Comparison of ENCODE assay signal across 8 cellular contexts in genomic region chr10:71396084-71396713, GRCh38. TPM values are rescaled to one million over a fixed set of nuclear protein-coding genes. Genes with fewer than 3 reads are reported as not detected.
DNase-seq lines count a peak whose midpoint lies in the region; ATAC-seq and TF ChIP-seq lines count a peak whose summit lies in the region.

No MANE protein-coding gene starts in this region.

- TF ChIP-seq CTCF in BE2C (IDR thresholded peaks at IDR 0.05; ENCODE audit: low read depth, low read length) (peak; percentile 66), HL-60 (IDR thresholded peaks at IDR 0.05; ENCODE audit: insufficient read depth, low read length) (no peak), coronary artery (IDR thresholded peaks at IDR 0.05) (peak; percentile 44), lower lobe of right lung (IDR thresholded peaks at IDR 0.05) (peak; percentile 34), thoracic aorta (IDR thresholded peaks at IDR 0.05) (peak; percentile 32)

- ATAC-seq in lower lobe of right lung (peak; percentile 62 to 74), thoracic aorta (ENCODE audit: insufficient number of reproducible peaks, low FRiP score, low read depth) (no peak)

- H3K36me3 ChIP-seq in BE2C = no peaks in the 10 kb centered on the region
- H3K36me3 ChIP-seq in SJCRH30 = no peaks in the 10 kb centered on the region
- no peaks in the 10 kb centered on the region for H3K36me3 ChIP-seq in lower lobe of right lung
- H3K36me3 ChIP-seq in thoracic aorta = no peaks in the 10 kb centered on the region

- intact Hi-C loops in lower lobe of right lung (cut with DNase I) = no loop called here

- H3K4me1 ChIP-seq in BE2C = no peaks in the 10 kb centered on the region
- no peaks in the 10 kb centered on the region for H3K4me1 ChIP-seq in SJCRH30
- peaks cover 10% of the 10 kb centered on the region for H3K4me1 ChIP-seq in lower lobe of right lung
- peaks cover 10 to 17% of the 10 kb centered on the region in 2 donors for H3K4me1 ChIP-seq in thoracic aorta (ENCODE audit: control insufficient read depth in 1 of 2, low read depth in 2 of 2)

- H3K9me3 ChIP-seq in BE2C (no peaks in the 10 kb centered on the region), SJCRH30 (replicated peaks) (no peaks in the 10 kb centered on the region), lower lobe of right lung (no peaks in the 10 kb centered on the region), thoracic aorta (no peaks in the 10 kb centered on the region)

- H3K27me3 ChIP-seq in BE2C (peaks cover 26% of the 10 kb centered on the region), HL-60 (ENCODE audit: insufficient read depth, poor library complexity, severe bottlenecking) (peaks cover 35% of the 10 kb centered on the region), SJCRH30 (0 out of 2 replicates have a peak, but pooled peaks cover 3% of the 10 kb centered on the region), lower lobe of right lung (ENCODE audit: low read depth) (peaks cover 53% of the 10 kb centered on the region), thoracic aorta (replicated peaks; ENCODE audit: insufficient read depth) (no peaks in the 10 kb centered on the region)

- H3K4me3 ChIP-seq in BE2C (ENCODE audit: low read depth, low read length) = peak overlapping the region; percentile 55
- H3K4me3 ChIP-seq in HL-60 (replicated peaks; ENCODE audit: insufficient read depth, low read length) = peak overlapping the region; percentile 19
- H3K4me3 ChIP-seq in SJCRH30 = peak overlapping the region; percentile 50
- H3K4me3 ChIP-seq in coronary artery = peak overlapping the region; percentile 77
- H3K4me3 ChIP-seq in lower lobe of right lung = peak overlapping the region; percentile 55
- peak overlapping the region; percentile 75 for H3K4me3 ChIP-seq in thoracic aorta

- H3K27ac ChIP-seq in HL-60 (replicated peaks) (no peak overlapping the region), SJCRH30 (no peak overlapping the region), coronary artery (peak overlapping the region in 1 of 2 donors; percentile 37), lower lobe of right lung (no peak overlapping the region), thoracic aorta (no peak overlapping the region)

- DNase-seq in BE2C (peak; percentile 72), HL-60 (ENCODE audit: low read depth in 1 of 2, low spot score in 1 of 2) (no peak), SJCRH30 (peak; percentile 59 to 74), coronary artery (ENCODE audit: low spot score) (peak; percentile 72), lower lobe of right lung (no peak), thoracic aorta (ENCODE audit: low spot score) (no peak), mesenteric fat pad (ENCODE audit: low spot score) (no peak), GM19238 (ENCODE audit: insufficient read length, low spot score) (no peak)

RNA-seq across cellular contexts. Expression of gene CDH23, which starts 0.5 kb away (rescaled TPM):
- 0.28 TPM for polyA plus RNA-seq in BE2C (2012; ENCODE audit: insufficient read depth, insufficient read length, low read depth)
- 0.02 and 0.18 TPM in 2 replicates for total RNA-seq in SJCRH30 (2014; rRNA removed; shearing (Covaris generic))
- 9.4 TPM for total RNA-seq in lower lobe of right lung
- total RNA-seq in thoracic aorta = 10 to 100 TPM; 10.6 to 10.8 TPM
- 9.7 TPM for total RNA-seq in mesenteric fat pad

Comparison
In these comparisons a context has a peak if more than half of its experiments do, and no peak if none do; other contexts are left out.
1. DNase-seq: peak in BE2C (single experiment), SJCRH30 (2 of 2) and coronary artery (single experiment); none in HL-60 (0 of 2), lower lobe of right lung (single experiment), thoracic aorta (single experiment), mesenteric fat pad (single experiment) and GM19238 (single experiment).
2. H3K4me3 ChIP-seq: peak in every context shown above with its lines; median percentile 77 in coronary artery; 75 in thoracic aorta; 55 in BE2C; 55 in lower lobe of right lung; 50 in SJCRH30; 19 in HL-60.